Comparison of ENCODE assay signal across 14 cellular contexts in genomic region chr16:57264950-57265371, GRCh38. TPM values are rescaled to one million over a fixed set of nuclear protein-coding genes. Genes with fewer than 3 reads are reported as not detected.
DNase-seq lines count a peak whose midpoint lies in the region; ATAC-seq, FAIRE-seq and TF ChIP-seq lines count a peak whose summit lies in the region.
"Had no signal": no experiment of that assay in that cellular context is flagged by ENCODE, and none has a peak within 500 bp of the region (broad histone marks: within the 10 kb centered on the region; RNA-seq: fewer than 3 reads in every experiment).

No MANE protein-coding gene starts in this region.

- H3K4me3 ChIP-seq in left ventricle myocardium inferior = no peak overlapping the region
- H3K4me3 ChIP-seq in heart right ventricle = no peak overlapping the region
- H3K4me3 ChIP-seq in H1 (ENCODE audit: extremely low read depth in 1 of 4, insufficient read depth in 2 of 4, low read depth in 3 of 4, low read length in 4 of 4) = no peak overlapping the region
- H3K4me3 ChIP-seq in naive thymus-derived CD4-positive, alpha-beta T cell (ENCODE audit: low read length) = no peak overlapping the region

- no peaks in the 10 kb centered on the region for H3K9me3 Mint-ChIP-seq in naive thymus-derived CD4-positive, alpha-beta T cell
- H3K9me3 Mint-ChIP-seq: activated naive CD4-positive, alpha-beta T cell treated with anti-CD3 and anti-CD28 coated beads, Interleukin-2, amount 50 U/mL, for 72 hours; neural crest cell had no signal

- H3K27ac ChIP-seq in left ventricle myocardium inferior (replicated peaks) (peak overlapping the region; percentile 90), heart right ventricle (no peak overlapping the region), H1 (ENCODE audit: low read depth, low read length) (no peak overlapping the region)
- peak overlapping the region; percentile 74 for H3K27ac ChIP-seq in naive thymus-derived CD4-positive, alpha-beta T cell (ENCODE audit: low read depth, low read length)

- H3K23me2 ChIP-seq in H1 (ENCODE audit: low read depth, low read length) = 0 out of 2 replicates have a peak, but pooled peaks cover 2% of the 10 kb centered on the region

- H2AK5ac ChIP-seq in H1 (ENCODE audit: low read depth, low read length) = 0 out of 2 replicates have a peak overlapping the region, but pooled peaks have one; percentile 24

- CTCF ChIA-PET in H1 (lab: Charles Lee; ENCODE audit: partially characterized antibody) = no interaction called here
- CTCF ChIA-PET in naive thymus-derived CD4-positive, alpha-beta T cell (lab: Charles Lee) = interaction anchor here (1.0 to 1.3 kb wide), 2 partner anchors 15 to 152 kb away, joined by 3 read pairs; no protein-coding TSS in a partner anchor

- peak overlapping the region; percentile 60; the same call in 1 of the 2 replicates for H2BK12ac ChIP-seq in H1 (ENCODE audit: low read depth, low read length)

- H3K4me3 Mint-ChIP-seq in naive thymus-derived CD4-positive, alpha-beta T cell = peak overlapping the region in 8 of 10 donors; percentile 6 to 77 (median 57)
- H3K4me3 Mint-ChIP-seq: neural crest cell had no signal

- no peaks in the 10 kb centered on the region for H3K27me3 Mint-ChIP-seq in naive thymus-derived CD4-positive, alpha-beta T cell

- DNase-seq in left ventricle myocardium inferior (no peak), heart right ventricle (no peak), H1 (ENCODE audit: low read depth in 1 of 2, low spot score in 2 of 2) (no peak), NCI-H1436 (lab: John Stamatoyannopoulos, UW) (no peak), NCI-H748 treated with DMSO at 0.1 percent for 48 hours (lab: John Stamatoyannopoulos, UW) (no peak)
- DNase-seq in naive thymus-derived CD4-positive, alpha-beta T cell = peak in 4 of 9 donors; percentile 28 to 42 (median 38)
- DNase-seq in stimulated activated CD4-positive, alpha-beta T cell treated with anti-CD3 and anti-CD28 coated beads, Interleukin-4, amount 100 ng/mL, for 4 hours = no peak
- DNase-seq: AML-193, MM.1S, T1000 had no signal

- H3K18ac ChIP-seq in H1 (ENCODE audit: extremely low read depth, low read length) = no peak overlapping the region

- H4K8ac ChIP-seq in H1 (ENCODE audit: extremely low read depth, insufficient read depth, low read length) = no peak overlapping the region

- H3K4ac ChIP-seq in H1 (replicated peaks; ENCODE audit: insufficient read length, low read depth, low read length) = no peak overlapping the region

- H3K23ac ChIP-seq in H1 (ENCODE audit: insufficient read length) = no peak overlapping the region

- no peak overlapping the region for H2AFZ ChIP-seq in H1 (ENCODE audit: low read length)

- no peak for TF ChIP-seq RAD21 in H1 (IDR thresholded peaks at IDR 0.05 in 1 of 2, conservative IDR thresholded peaks at IDR 0.05 in 1 of 2; ENCODE audit: low read depth in 2 of 2, low read length in 2 of 2)

- peak overlapping the region in 8 of 9 donors; percentile 94 to 99 (median 98) for H3K27ac Mint-ChIP-seq in naive thymus-derived CD4-positive, alpha-beta T cell
- H3K27ac Mint-ChIP-seq: activated naive CD4-positive, alpha-beta T cell treated with anti-CD3 and anti-CD28 coated beads, Interleukin-2, amount 50 U/mL, for 72 hours had no signal

- no peak for TF ChIP-seq EP300 in H1 (IDR thresholded peaks at IDR 0.05; ENCODE audit: borderline replicate concordance in 1 of 2, low read depth in 2 of 2, low read length in 2 of 2)

- H3K36me3 Mint-ChIP-seq in naive thymus-derived CD4-positive, alpha-beta T cell = no peaks in the 10 kb centered on the region
- H3K36me3 Mint-ChIP-seq: activated naive CD4-positive, alpha-beta T cell treated with anti-CD3 and anti-CD28 coated beads, Interleukin-2, amount 50 U/mL, for 72 hours had no signal

- H3K9me3 ChIP-seq in left ventricle myocardium inferior (replicated peaks) (no peaks in the 10 kb centered on the region), heart right ventricle (no peaks in the 10 kb centered on the region), H1 (ENCODE audit: insufficient read depth in 2 of 2, low read depth in 1 of 2, low read length in 1 of 2) (no peaks in the 10 kb centered on the region)
- H3K9me3 ChIP-seq in naive thymus-derived CD4-positive, alpha-beta T cell (ENCODE audit: control insufficient read depth in 2 of 3, low read length in 3 of 3) = no peaks in the 10 kb centered on the region

- no peak overlapping the region for H4K91ac ChIP-seq in H1 (replicated peaks; ENCODE audit: insufficient read length, low read length)

- no peaks in the 10 kb centered on the region for H3K79me2 ChIP-seq in H1 (ENCODE audit: control insufficient read depth in 1 of 2, insufficient read depth in 2 of 2, low read length in 2 of 2)

- FAIRE-seq in H1 (lab: Jason Lieb, UNC) = no peak

- TF ChIP-seq POLR2A in H1 (IDR thresholded peaks at IDR 0.05; ENCODE audit: control extremely low read depth in 1 of 2, low read depth in 2 of 2, low read length in 2 of 2) = no peak

- TF ChIP-seq CTCF in left ventricle myocardium inferior (IDR thresholded peaks at IDR 0.05; ENCODE audit: borderline replicate concordance) = no peak
- no peak for TF ChIP-seq CTCF in heart right ventricle (IDR thresholded peaks at IDR 0.05)
- TF ChIP-seq CTCF in H1 (IDR thresholded peaks at IDR 0.05; ENCODE audit: control extremely low read depth in 1 of 3, insufficient read depth in 1 of 3, low read depth in 1 of 3, low read length in 3 of 3) = no peak

- H3K4me1 ChIP-seq in left ventricle myocardium inferior (peaks cover 57% of the 10 kb centered on the region), heart right ventricle (peaks cover 11 to 51% (median 34%) of the 10 kb centered on the region in 9 donors), H1 (replicated peaks in 1 of 4; ENCODE audit: control insufficient read depth in 3 of 4, insufficient read depth in 4 of 4, low read length in 3 of 4) (peaks cover 3 to 11% (median 6%) of the 10 kb centered on the region in 4 experiments)
- H3K4me1 ChIP-seq in naive thymus-derived CD4-positive, alpha-beta T cell (ENCODE audit: control insufficient read depth in 2 of 2, insufficient read depth in 2 of 2, low read length in 2 of 2) = peaks cover 14 to 57% of the 10 kb centered on the region in 2 donors

- no peaks in the 10 kb centered on the region for H3K79me1 ChIP-seq in H1 (ENCODE audit: low read depth, low read length)

- no peak overlapping the region for H3K9ac ChIP-seq in H1 (replicated peaks in 1 of 4; ENCODE audit: extremely low read depth in 1 of 4, low read depth in 3 of 4, low read length in 3 of 4)

- no peaks in the 10 kb centered on the region for H3K36me3 ChIP-seq in left ventricle myocardium inferior
- H3K36me3 ChIP-seq in heart right ventricle = no peaks in the 10 kb centered on the region
- no peaks in the 10 kb centered on the region for H3K36me3 ChIP-seq in H1 (ENCODE audit: control insufficient read depth in 2 of 4, insufficient read depth in 4 of 4, low read length in 3 of 4)
- H3K36me3 ChIP-seq in naive thymus-derived CD4-positive, alpha-beta T cell (ENCODE audit: control insufficient read depth in 2 of 3, insufficient read depth in 3 of 3, low read length in 3 of 3) = no peaks in the 10 kb centered on the region

- ATAC-seq in heart right ventricle (no peak), GM18520 (IDR thresholded peaks at IDR 0.05; ENCODE audit: unreplicated experiment) (no peak)
- peak; percentile 10 for ATAC-seq in naive thymus-derived CD4-positive, alpha-beta T cell
- ATAC-seq: HCT116 had no signal

- no peak overlapping the region for H3K14ac ChIP-seq in H1 (ENCODE audit: insufficient read length)

- intact Hi-C loops in left ventricle myocardium inferior (cut with micrococcal nuclease) = no loop called here
- intact Hi-C loops in heart right ventricle (cut with DNase I) = no loop called here
- intact Hi-C loops in naive thymus-derived CD4-positive, alpha-beta T cell (cut with micrococcal nuclease) = no loop called here

- H2BK5ac ChIP-seq in H1 (ENCODE audit: low read depth, low read length) = no peak overlapping the region

- peaks cover 20 to 66% (median 62%) of the 10 kb centered on the region in 7 donors for H3K4me1 Mint-ChIP-seq in naive thymus-derived CD4-positive, alpha-beta T cell

- H3K56ac ChIP-seq in H1 (replicated peaks; ENCODE audit: insufficient read length, low read depth, low read length) = no peak overlapping the region

- H2BK15ac ChIP-seq in H1 (ENCODE audit: low read length) = no peak overlapping the region

- H4K5ac ChIP-seq in H1 (ENCODE audit: insufficient read length, low read depth, low read length) = no peak overlapping the region

- H3K4me2 ChIP-seq in H1 (ENCODE audit: insufficient read depth in 1 of 2, low read depth in 2 of 2, low read length in 2 of 2) = no peak overlapping the region

- H4K20me1 ChIP-seq in H1 (replicated peaks in 1 of 2; ENCODE audit: control insufficient read depth in 1 of 2, insufficient read depth in 2 of 2, low read length in 2 of 2) = no peaks in the 10 kb centered on the region

- WGBS in heart right ventricle, 2 donors = 95 to 96% methylated on average over 11 of the region's 11 CpGs
- whole genome bisulfite sequencing in H1 (ENCODE audit: extremely low coverage in 1 of 2, insufficient coverage in 1 of 2, insufficient read length in 1 of 2, insufficient replicate concordance in 2 of 2, low coverage in 1 of 2, low lambda C conversion rate in 2 of 2, missing lambda C conversion rate in 1 of 2), 2 experiments = 91% methylated on average over 11 of the region's 11 CpGs; no CpG with 5 or more reads in 1 of the 2 experiments

- no peak overlapping the region for H2BK120ac ChIP-seq in H1 (replicated peaks; ENCODE audit: low read depth, low read length)

- POLR2A ChIA-PET in H1 (lab: Charles Lee; ENCODE audit: partially characterized antibody) = no interaction called here
- POLR2A ChIA-PET in naive thymus-derived CD4-positive, alpha-beta T cell (lab: Charles Lee) = interaction anchor here (1.3 to 5.4 kb wide), 3 partner anchors 12 to 19 kb away, joined by 3 to 36 read pairs (median 35); partner anchors contain the start of gene ARL2BP

- H2BK20ac ChIP-seq in H1 (ENCODE audit: low read length) = no peak overlapping the region

- H3K27me3 ChIP-seq in left ventricle myocardium inferior (ENCODE audit: low read depth) (no peaks in the 10 kb centered on the region), heart right ventricle (no peaks in the 10 kb centered on the region), H1 (replicated peaks in 1 of 4; ENCODE audit: control insufficient read depth in 3 of 4, extremely low read depth in 1 of 4, insufficient read depth in 3 of 4, low read length in 3 of 4) (no peaks in the 10 kb centered on the region)
- H3K27me3 ChIP-seq in naive thymus-derived CD4-positive, alpha-beta T cell (ENCODE audit: control insufficient read depth in 2 of 2, insufficient read depth in 2 of 2, low read length in 2 of 2) = no peaks in the 10 kb centered on the region

RNA-seq across cellular contexts. Expression of gene PLLP, which starts 19.5 kb away (rescaled TPM):
- 5.2 TPM for total RNA-seq in left ventricle myocardium inferior
- 1 to 10 TPM; 1.7 to 4.0 (median 2.2) TPM for total RNA-seq in heart right ventricle
- polyA plus RNA-seq in heart right ventricle = 10 to 100 TPM in 1 of 2 donors, 1 to 10 TPM in 1; 7.0 to 10.6 TPM
- total RNA-seq in H1 (2021; fragmentation: NEBNext Ultra II Directional; extraction: Animal tissue kit (Norgen Biotek cat#: 25700)) = 2.3 and 2.9 TPM in 2 replicates
- polyA plus RNA-seq in H1 (2011; rRNA removed) = 9.7 and 10.6 TPM in 2 replicates
- polyA plus RNA-seq in H1 (2011; cell fraction: cytosol; rRNA removed) = 6.6 TPM
- 4.5 TPM for polyA plus RNA-seq in H1 (2011; cell fraction: nucleus; rRNA removed)
- polyA plus RNA-seq in H1 (2012, experiment 1 of 2) = 2.7 to 4.6 TPM (median 3.7 TPM) in 4 replicates
- 5.6 TPM for polyA plus RNA-seq in H1 (2012, experiment 2 of 2)
- polyA plus RNA-seq in H1 (2013, experiment 1 of 2) = 4.5 TPM
- 5.9 TPM for polyA plus RNA-seq in H1 (2013, experiment 2 of 2)
- polyA minus RNA-seq in H1 (2011; rRNA and poly(A)+ RNA removed) = 3.9 and 4.3 TPM in 2 replicates
- polyA minus RNA-seq in H1 (2011; cell fraction: cytosol; rRNA and poly(A)+ RNA removed) = 4.3 TPM
- polyA minus RNA-seq in H1 (2011; cell fraction: nucleus; rRNA and poly(A)+ RNA removed) = 2.7 TPM
- total RNA-seq in naive thymus-derived CD4-positive, alpha-beta T cell = 1 to 10 TPM in 4 of 5 experiments, under 1 TPM in 1; 0.36 to 8.4 (median 3.3) TPM
- polyA plus RNA-seq in naive thymus-derived CD4-positive, alpha-beta T cell = 10 to 100 TPM; 10.0 to 26.0 TPM

RNA-seq across cellular contexts. Expression of gene ARL2BP, which starts 19.9 kb away (rescaled TPM):
- total RNA-seq in left ventricle myocardium inferior (57.8 TPM), heart right ventricle (10 to 100 TPM; 39.9 to 53.9 (median 45.9) TPM)
- polyA plus RNA-seq in heart right ventricle (10 to 100 TPM; 33.4 to 57.9 TPM), H1 (2011; rRNA removed) (13.3 and 18.3 TPM in 2 replicates)
- total RNA-seq in H1 (2021; fragmentation: NEBNext Ultra II Directional; extraction: Animal tissue kit (Norgen Biotek cat#: 25700)) = 13.6 and 13.7 TPM in 2 replicates
- 12.6 TPM for polyA plus RNA-seq in H1 (2011; cell fraction: cytosol; rRNA removed)
- 5.5 TPM for polyA plus RNA-seq in H1 (2011; cell fraction: nucleus; rRNA removed)
- polyA plus RNA-seq in H1 (2012, experiment 1 of 2) = 8.6 to 11.7 TPM (median 10.3 TPM) in 4 replicates
- polyA plus RNA-seq in H1 (2012, experiment 2 of 2) = 3.9 TPM
- 11.1 TPM for polyA plus RNA-seq in H1 (2013, experiment 1 of 2)
- polyA plus RNA-seq in H1 (2013, experiment 2 of 2) = 11.9 TPM
- polyA minus RNA-seq in H1 (2011; rRNA and poly(A)+ RNA removed) = 9.9 TPM in 2 replicates
- 10.2 TPM for polyA minus RNA-seq in H1 (2011; cell fraction: cytosol; rRNA and poly(A)+ RNA removed)
- polyA minus RNA-seq in H1 (2011; cell fraction: nucleus; rRNA and poly(A)+ RNA removed) = 6.4 TPM
- total RNA-seq in naive thymus-derived CD4-positive, alpha-beta T cell = 10 to 100 TPM; 32.6 to 57.7 (median 37.9) TPM
- polyA plus RNA-seq in naive thymus-derived CD4-positive, alpha-beta T cell = 100 to 1,000 TPM; 146 to 166 TPM

Comparison
In these comparisons a context has a peak if more than half of its experiments do, and no peak if none do; other contexts are left out.
1. H3K27ac ChIP-seq: peak in left ventricle myocardium inferior (single experiment) and naive thymus-derived CD4-positive, alpha-beta T cell (single experiment); none in heart right ventricle (0 of 10) and H1 (single experiment).